ENCODE assay signal across 30 cellular contexts in the genomic region with DNA sequence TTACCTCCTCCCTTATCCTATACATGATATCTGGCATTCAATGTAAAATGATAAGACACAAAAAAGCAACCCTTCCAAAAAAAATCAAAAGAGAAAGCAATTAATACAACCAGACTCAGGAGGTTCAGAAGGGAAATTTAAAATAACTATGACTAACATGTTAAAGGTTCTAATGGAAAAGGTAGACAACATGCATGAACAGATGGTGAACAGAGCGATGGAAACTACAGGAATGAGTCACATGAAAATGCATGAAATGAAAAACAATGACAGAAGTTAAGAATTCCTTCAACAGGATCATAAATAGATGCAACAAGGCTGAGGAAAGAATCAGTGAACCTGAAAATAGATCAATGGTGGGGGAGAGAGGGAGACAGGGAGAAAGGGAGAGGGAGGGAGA. TPM values are rescaled to one million over a fixed set of nuclear protein-coding genes. Genes with fewer than 3 reads are reported as not detected.
DNase-seq lines count a peak whose midpoint lies in the region; ATAC-seq, FAIRE-seq and TF ChIP-seq lines count a peak whose summit lies in the region.
"Had no signal": no experiment of that assay in that cellular context is flagged by ENCODE, and none has a peak within 500 bp of the region (broad histone marks: within the 10 kb centered on the region; RNA-seq: fewer than 3 reads in every experiment).

No MANE protein-coding gene starts in this region.

- no peak for ATAC-seq in activated T-cell treated with anti-CD3 and anti-CD28 coated beads, Interleukin-2, amount 50 U/mL, for 72 hours (replicated peaks in 1 of 2)
- ATAC-seq: HCT116, mucosa of descending colon, pancreas, Right ventricle myocardium inferior had no signal

- no peak for FAIRE-seq in GM12891 (lab: Jason Lieb, UNC)
- FAIRE-seq: pancreas, small intestine, urothelium cell line had no signal

- H3K4me1 Mint-ChIP-seq in activated T-cell treated with anti-CD3 and anti-CD28 coated beads, Interleukin-2, amount 50 U/mL, for 72 hours (ENCODE audit: low read depth) = peaks cover 9% of the 10 kb centered on the region
- H3K4me1 Mint-ChIP-seq in endothelial cell (ENCODE audit: unreplicated experiment) = no peaks in the 10 kb centered on the region
- H3K4me1 Mint-ChIP-seq in stimulated activated naive CD8-positive, alpha-beta T cell treated with anti-CD3 and anti-CD28 coated beads, Interleukin-15, Interleukin-2, amounts not matched to agents 100 ng/mL and 50 ng/mL, for 24 hours (ENCODE audit: low read depth) = peaks cover 9% of the 10 kb centered on the region
- H3K4me1 Mint-ChIP-seq: CD8-positive, alpha-beta memory T cell; nephron had no signal

- TF ChIP-seq CTCF in endothelial cell (IDR thresholded peaks at IDR 0.05; ENCODE audit: unreplicated experiment) = no peak

- no peak for TF ChIP-seq POLR2A in GM12891 (IDR thresholded peaks at IDR 0.05; ENCODE audit: low read depth, low read length)

- H3K36me3 Mint-ChIP-seq in activated T-cell treated with anti-CD3 and anti-CD28 coated beads, Interleukin-2, amount 50 U/mL, for 72 hours (ENCODE audit: insufficient read depth in 2 of 2) = peaks cover 11 to 30% of the 10 kb centered on the region in 2 donors
- peaks cover 15% of the 10 kb centered on the region for H3K36me3 Mint-ChIP-seq in endothelial cell (ENCODE audit: low read depth, unreplicated experiment)
- H3K36me3 Mint-ChIP-seq in stimulated activated naive CD8-positive, alpha-beta T cell treated with anti-CD3 and anti-CD28 coated beads, Interleukin-15, Interleukin-2, amounts not matched to agents 100 ng/mL and 50 ng/mL, for 24 hours (ENCODE audit: low read depth) = peaks cover 81% of the 10 kb centered on the region

- no peaks in the 10 kb centered on the region for H3K27me3 Mint-ChIP-seq in activated T-cell treated with anti-CD3 and anti-CD28 coated beads, Interleukin-2, amount 50 U/mL, for 72 hours (ENCODE audit: low read depth)
- no peaks in the 10 kb centered on the region for H3K27me3 Mint-ChIP-seq in endothelial cell (ENCODE audit: unreplicated experiment)
- no peaks in the 10 kb centered on the region for H3K27me3 Mint-ChIP-seq in stimulated activated naive CD8-positive, alpha-beta T cell treated with anti-CD3 and anti-CD28 coated beads, Interleukin-15, Interleukin-2, amounts not matched to agents 100 ng/mL and 50 ng/mL, for 24 hours
- H3K27me3 Mint-ChIP-seq: CD8-positive, alpha-beta memory T cell had no signal

- no peak overlapping the region for H3K4me3 Mint-ChIP-seq in activated T-cell treated with anti-CD3 and anti-CD28 coated beads, Interleukin-2, amount 50 U/mL, for 72 hours
- peak overlapping the region; percentile 20 for H3K4me3 Mint-ChIP-seq in endothelial cell (ENCODE audit: unreplicated experiment)
- H3K4me3 Mint-ChIP-seq in stimulated activated naive CD8-positive, alpha-beta T cell treated with anti-CD3 and anti-CD28 coated beads, Interleukin-15, Interleukin-2, amounts not matched to agents 100 ng/mL and 50 ng/mL, for 24 hours = peak overlapping the region; percentile 52
- H3K4me3 Mint-ChIP-seq: activated T-cell treated with anti-CD3 and anti-CD28 coated beads, Interleukin-2, amount 50 U/mL, for 4 hours; CD8-positive, alpha-beta memory T cell; immature natural killer cell; nephron had no signal

- peaks cover 7 to 8% of the 10 kb centered on the region in 2 donors for H3K9me3 Mint-ChIP-seq in activated T-cell treated with anti-CD3 and anti-CD28 coated beads, Interleukin-2, amount 50 U/mL, for 72 hours
- no peaks in the 10 kb centered on the region for H3K9me3 Mint-ChIP-seq in endothelial cell (ENCODE audit: unreplicated experiment)
- H3K9me3 Mint-ChIP-seq in stimulated activated naive CD8-positive, alpha-beta T cell treated with anti-CD3 and anti-CD28 coated beads, Interleukin-15, Interleukin-2, amounts not matched to agents 100 ng/mL and 50 ng/mL, for 24 hours = peaks cover 7% of the 10 kb centered on the region

- DNase-seq in activated T-cell treated with anti-CD3 and anti-CD28 coated beads, Interleukin-2, amount 50 U/mL, for 72 hours = no peak
- no peak for DNase-seq in activated T-cell treated with anti-CD3 and anti-CD28 coated beads for 4 hours
- DNase-seq in NCI-H2171 (lab: John Stamatoyannopoulos, UW) = peak; percentile 5
- DNase-seq in endothelial cell (ENCODE audit: low spot score) = no peak
- DNase-seq in GM12891 (ENCODE audit: insufficient read length, low spot score) = no peak
- DNase-seq in stimulated activated CD4-positive, alpha-beta T cell treated with anti-CD3 and anti-CD28 coated beads, Interleukin-2, amount 100 ng/mL, for 24 hours = no peak
- DNase-seq: ACHN; activated T-cell treated with anti-CD3 and anti-CD28 coated beads, Interleukin-2, amount 50 U/mL, for 4 hours; BE2C; CD8-positive, alpha-beta memory T cell; colonic mucosa; effector CD8-positive, alpha-beta T cell; immature natural killer cell; Karpas-422; mammary epithelial cell; mucosa of descending colon; NCI-H1436; NCI-H2081 treated with DMSO at 0.1 percent for 48 hours; NCI-H345; NCI-H69; pancreas; retina; SK-N-SH; small intestine; stomach had no signal

- peak overlapping the region; percentile 7 for H3K27ac Mint-ChIP-seq in activated T-cell treated with anti-CD3 and anti-CD28 coated beads, Interleukin-2, amount 50 U/mL, for 72 hours
- H3K27ac Mint-ChIP-seq in endothelial cell (ENCODE audit: unreplicated experiment) = no peak overlapping the region
- H3K27ac Mint-ChIP-seq in stimulated activated naive CD8-positive, alpha-beta T cell treated with anti-CD3 and anti-CD28 coated beads, Interleukin-15, Interleukin-2, amounts not matched to agents 100 ng/mL and 50 ng/mL, for 24 hours = peak overlapping the region; percentile 89
- H3K27ac Mint-ChIP-seq: nephron had no signal

TF ChIP-seq in GM12891, 5 proteins besides CTCF, POLR2A, EP300 and RAD21:
- TF ChIP-seq POU2F2 (IDR thresholded peaks at IDR 0.05; ENCODE audit: low read depth, low read length) = no peak
- TF ChIP-seq POLR2AphosphoS5 (IDR thresholded peaks at IDR 0.05; ENCODE audit: low read depth, low read length) = no peak
TF ChIP-seq in GM12891: peak in this region for 0.

RNA-seq across cellular contexts. Expression of gene ERCC3, which starts 26.1 kb away (rescaled TPM):
- 10 to 100 TPM; 56.3 to 66.4 TPM for total RNA-seq in activated T-cell treated with anti-CD3 and anti-CD28 coated beads, Interleukin-2, amount 50 U/mL, for 72 hours
- total RNA-seq in endothelial cell (ENCODE audit: unreplicated experiment) = 45.1 TPM
- polyA plus RNA-seq in GM12891 (2012; ENCODE audit: low read depth, missing spikeins) = 29.9 TPM

Comparison
In these comparisons a context has a peak if more than half of its experiments do, and no peak if none do; other contexts are left out.
1. H3K4me3 Mint-ChIP-seq: peak in endothelial cell (single experiment) and stimulated activated naive CD8-positive, alpha-beta T cell treated with anti-CD3 and anti-CD28 coated beads, Interleukin-15, Interleukin-2, amounts not matched to agents 100 ng/mL and 50 ng/mL, for 24 hours (single experiment); none in activated T-cell treated with anti-CD3 and anti-CD28 coated beads, Interleukin-2, amount 50 U/mL, for 72 hours (0 of 2).